16 cellular contexts compared by ENCODE assay signal in the genomic region with DNA sequence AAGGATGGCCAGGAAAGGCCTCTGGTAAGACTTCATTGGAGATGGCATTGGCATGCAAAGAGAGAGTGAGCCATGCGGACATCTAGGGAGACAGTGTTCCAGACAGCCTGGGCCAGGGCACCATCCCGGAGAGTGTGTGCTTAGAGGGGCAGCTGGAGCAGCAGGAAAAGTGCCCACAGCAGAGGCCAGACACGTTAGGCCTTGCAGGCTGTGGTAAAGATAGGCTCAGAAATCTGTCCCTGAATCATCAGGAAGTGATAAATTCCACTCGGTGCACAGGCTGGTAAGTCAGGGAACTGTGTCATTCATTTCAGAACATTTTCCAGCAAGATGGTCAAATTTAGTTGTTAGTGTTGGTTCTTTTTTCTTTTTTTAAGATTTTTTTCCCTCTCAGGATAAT. TPM values are rescaled to one million over a fixed set of nuclear protein-coding genes. Genes with fewer than 3 reads are reported as not detected.
A peak's percentile ranks its signal among the peaks of the same experiment; 100 is the strongest.
DNase-seq lines count a peak whose midpoint lies in the region; ATAC-seq and TF ChIP-seq lines count a peak whose summit lies in the region.
"Had no signal": no experiment of that assay in that cellular context is flagged by ENCODE, and none has a peak within 500 bp of the region (broad histone marks: within the 10 kb centered on the region; RNA-seq: fewer than 3 reads in every experiment).

No MANE protein-coding gene starts in this region.

- WGBS in gastroesophageal sphincter (ENCODE audit: low coverage in 1 of 2), 2 donors, result 56 to 69% methylated on average over 2 to 4 of the region's 4 CpGs
- 30 to 65% methylated on average over 2 to 4 of the region's 4 CpGs for WGBS in transverse colon (ENCODE audit: low coverage in 1 of 2), 2 donors

- TF ChIP-seq POLR2A in gastroesophageal sphincter (IDR thresholded peaks at IDR 0.05) (no peak), transverse colon (IDR thresholded peaks at IDR 0.05) (no peak)

- H3K4me1 ChIP-seq in foreskin keratinocyte (peaks cover 9% of the 10 kb centered on the region), gastroesophageal sphincter (no peaks in the 10 kb centered on the region), transverse colon (no peaks in the 10 kb centered on the region)
- H3K4me1 ChIP-seq: left lung had no signal

- TF ChIP-seq EP300 in gastroesophageal sphincter (IDR thresholded peaks at IDR 0.05) (no peak), transverse colon (IDR thresholded peaks at IDR 0.05; ENCODE audit: low read depth) (no peak)

- in situ Hi-C loops in transverse colon (cut with MboI; ENCODE audit: low pct_ligation_motif_present in 1 of 4, low pct_unique_long_range_greater_than_20kb in 1 of 4, low sequenced_read_pairs in 3 of 4), result no loop called here

- H3K9me3 ChIP-seq in gastroesophageal sphincter (no peaks in the 10 kb centered on the region), transverse colon (no peaks in the 10 kb centered on the region)
- H3K9me3 ChIP-seq: left lung had no signal

- H3K4me3 ChIP-seq in skeletal muscle cell (ENCODE audit: low read depth, low read length) (no peak overlapping the region), gastroesophageal sphincter (no peak overlapping the region), transverse colon (no peak overlapping the region)
- H3K4me3 ChIP-seq: GM23338, left lung had no signal

- peak; percentile 77 for ATAC-seq in foreskin keratinocyte
- ATAC-seq in gastroesophageal sphincter, result no peak
- ATAC-seq in HG03280 (IDR thresholded peaks at IDR 0.05; ENCODE audit: unreplicated experiment), result no peak
- ATAC-seq: activated CD4-positive, alpha-beta T cell treated with anti-CD3 and anti-CD28 coated beads for 36 hours; activated naive CD8-positive, alpha-beta T cell treated with anti-CD3 and anti-CD28 coated beads, Interleukin-2, amount 50 U/mL, for 24 hours; GM23338 had no signal

- H3K27me3 ChIP-seq in foreskin keratinocyte (peaks cover 26% of the 10 kb centered on the region), gastroesophageal sphincter (no peaks in the 10 kb centered on the region), transverse colon (peaks cover 6% of the 10 kb centered on the region)

- H3K27ac ChIP-seq in foreskin keratinocyte (no peak overlapping the region), gastroesophageal sphincter (no peak overlapping the region), transverse colon (no peak overlapping the region)
- H3K27ac ChIP-seq: HL-60, left lung had no signal

- no peak for TF ChIP-seq CTCF in foreskin keratinocyte (conservative IDR thresholded peaks at IDR 0.05)
- TF ChIP-seq CTCF in gastroesophageal sphincter (IDR thresholded peaks at IDR 0.05), result no peak
- no peak for TF ChIP-seq CTCF in transverse colon (IDR thresholded peaks at IDR 0.05)

- peak; percentile 40 for DNase-seq in HS-27A (ENCODE audit: low read depth)
- peak; percentile 57 for DNase-seq in amniotic epithelial cell (ENCODE audit: low read depth)
- peak; percentile 51 to 69 for DNase-seq in foreskin keratinocyte
- DNase-seq in skeletal muscle cell (ENCODE audit: low read depth), result peak; percentile 42
- DNase-seq in ureter (ENCODE audit: low spot score), result no peak
- DNase-seq in transverse colon, result no peak
- DNase-seq: activated CD4-positive, alpha-beta T cell treated with anti-CD3 and anti-CD28 coated beads for 36 hours; activated naive CD8-positive, alpha-beta T cell treated with anti-CD3 and anti-CD28 coated beads, Interleukin-2, amount 50 U/mL, for 24 hours; activated T-cell treated with anti-CD3 and anti-CD28 coated beads, Interleukin-2, amount 50 U/mL, for 1 hour; GF-D8; head of caudate nucleus; left lung had no signal

- intact Hi-C loops in transverse colon (cut with DNase I; ENCODE audit: low total_unique reads), result no loop called here

- H3K36me3 ChIP-seq in gastroesophageal sphincter, result no peaks in the 10 kb centered on the region
- no peaks in the 10 kb centered on the region for H3K36me3 ChIP-seq in transverse colon
- H3K36me3 ChIP-seq: left lung had no signal

RNA-seq across cellular contexts. Expression of a gene that starts 8.8 kb away (rescaled TPM):
- total RNA-seq in foreskin keratinocyte (not detected in 2 replicates), ureter (1.6 TPM), gastroesophageal sphincter (10 to 100 TPM in 1 of 4 donors, 1 to 10 TPM in 3; 3.7 to 16.2 (median 6.7) TPM), transverse colon (10 to 100 TPM in 1 of 4 donors, 1 to 10 TPM in 3; 2.5 to 11.3 (median 2.8) TPM)
- polyA plus RNA-seq in foreskin keratinocyte, result not detected in 2 replicates

Comparison
In these comparisons a context has a peak if more than half of its experiments do, and no peak if none do; other contexts are left out.
1. DNase-seq: peak in HS-27A (single experiment), amniotic epithelial cell (single experiment), foreskin keratinocyte (2 of 2) and skeletal muscle cell (single experiment); none in ureter (single experiment) and transverse colon (single experiment).